Comparison of ENCODE assay signal across 16 cellular contexts in genomic region chr10:122172311-122173008, GRCh38.
A peak's percentile ranks its signal among the peaks of the same experiment; 100 is the strongest.
DNase-seq lines count a peak whose midpoint lies in the region; ATAC-seq and TF ChIP-seq lines count a peak whose summit lies in the region.
"Had no signal": no experiment of that assay in that cellular context is flagged by ENCODE, and none has a peak within 500 bp of the region (broad histone marks: within the 10 kb centered on the region; RNA-seq: fewer than 3 reads in every experiment).

No MANE protein-coding gene starts in this region.

- H3K27ac ChIP-seq in gastroesophageal sphincter (peak overlapping the region; percentile 18 to 87 (median 83)), muscle layer of colon (ENCODE audit: low read depth, low read length) (peak overlapping the region; percentile 27), transverse colon (peak overlapping the region in 3 of 4 donors; percentile 4 to 51 (median 48))

- in situ Hi-C loops in transverse colon (cut with MboI; ENCODE audit: low pct_ligation_motif_present in 1 of 4, low pct_unique_long_range_greater_than_20kb in 1 of 4, low sequenced_read_pairs in 3 of 4): no loop called here

- POLR2A ChIA-PET in WTC11 (lab: Charles Lee): interaction anchor here (1.0 to 3.1 kb wide), 3 partner anchors 9 to 86 kb away, joined by 3 to 25 read pairs (median 3); no protein-coding TSS in a partner anchor

- ATAC-seq in WTC11 (peak; percentile 21), gastroesophageal sphincter (no peak), GM18511 (IDR thresholded peaks at IDR 0.05; ENCODE audit: unreplicated experiment) (no peak)
- ATAC-seq: HepG2 had no signal

- no peak overlapping the region for H3K4me3 Mint-ChIP-seq in WTC11
- H3K4me3 Mint-ChIP-seq: activated B cell treated with CpG ODN at 0.5 μM for 24 hours, immature natural killer cell had no signal

- H3K4me1 ChIP-seq in gastroesophageal sphincter (peaks cover 3 to 96% (median 23%) of the 10 kb centered on the region in 3 donors), muscle layer of colon (ENCODE audit: insufficient read depth, low read length) (peaks cover 41% of the 10 kb centered on the region), transverse colon (peaks cover 0 to 14% (median 5%) of the 10 kb centered on the region in 4 donors)

- intact Hi-C loops in transverse colon (cut with DNase I; ENCODE audit: low total_unique reads): no loop called here

- no peaks in the 10 kb centered on the region for H3K9me3 ChIP-seq in gastroesophageal sphincter
- no peaks in the 10 kb centered on the region for H3K9me3 ChIP-seq in muscle layer of colon (ENCODE audit: low read length)
- no peaks in the 10 kb centered on the region for H3K9me3 ChIP-seq in transverse colon

- no peaks in the 10 kb centered on the region for H3K36me3 Mint-ChIP-seq in WTC11
- H3K36me3 Mint-ChIP-seq: immature natural killer cell had no signal

- no peaks in the 10 kb centered on the region for H3K36me3 ChIP-seq in gastroesophageal sphincter
- no peaks in the 10 kb centered on the region for H3K36me3 ChIP-seq in muscle layer of colon (ENCODE audit: insufficient read depth, low read length)
- H3K36me3 ChIP-seq in transverse colon: no peaks in the 10 kb centered on the region

- TF ChIP-seq POLR2A in gastroesophageal sphincter (IDR thresholded peaks at IDR 0.05): no peak
- TF ChIP-seq POLR2A in transverse colon (IDR thresholded peaks at IDR 0.05): no peak

- H3K27me3 ChIP-seq in gastroesophageal sphincter (no peaks in the 10 kb centered on the region), muscle layer of colon (ENCODE audit: control insufficient read depth in 1 of 2, insufficient read depth in 2 of 2, low read length in 2 of 2) (no peaks in the 10 kb centered on the region), transverse colon (no peaks in the 10 kb centered on the region)

- peaks cover 85% of the 10 kb centered on the region for H3K4me1 Mint-ChIP-seq in WTC11
- H3K4me1 Mint-ChIP-seq: activated B cell treated with CpG ODN at 0.5 μM for 24 hours, immature natural killer cell had no signal

- no peaks in the 10 kb centered on the region for H3K9me3 Mint-ChIP-seq in WTC11
- H3K9me3 Mint-ChIP-seq: activated B cell treated with CpG ODN at 0.5 μM for 24 hours, immature natural killer cell had no signal

- no peak for TF ChIP-seq CTCF in WTC11 (IDR thresholded peaks at IDR 0.05)
- no peak for TF ChIP-seq CTCF in gastroesophageal sphincter (IDR thresholded peaks at IDR 0.05)
- no peak for TF ChIP-seq CTCF in transverse colon (IDR thresholded peaks at IDR 0.05)

- no peak overlapping the region for H3K9ac ChIP-seq in muscle layer of colon (ENCODE audit: low read length)

- TF ChIP-seq EP300 in gastroesophageal sphincter (IDR thresholded peaks at IDR 0.05) (no peak), transverse colon (IDR thresholded peaks at IDR 0.05; ENCODE audit: low read depth) (no peak)

- H3K4me3 ChIP-seq in gastroesophageal sphincter (no peak overlapping the region), muscle layer of colon (ENCODE audit: low read depth in 1 of 2, low read length in 2 of 2) (no peak overlapping the region), transverse colon (no peak overlapping the region)

- 24 to 100% methylated on average over 2 to 6 of the region's 12 CpGs for WGBS in gastroesophageal sphincter (ENCODE audit: low coverage in 1 of 2), 2 donors
- 71 to 75% methylated on average over 5 to 12 of the region's 12 CpGs for WGBS in transverse colon (ENCODE audit: low coverage in 1 of 2), 2 donors

- no peaks in the 10 kb centered on the region for H3K27me3 Mint-ChIP-seq in WTC11 (ENCODE audit: low read depth)

- CTCF ChIA-PET in WTC11 (lab: Charles Lee): interaction anchor here (1.2 to 2.9 kb wide), 3 partner anchors 10 to 29 kb away, joined by 3 to 11 read pairs (median 5); no protein-coding TSS in a partner anchor

- peak overlapping the region; percentile 67 for H3K27ac Mint-ChIP-seq in WTC11
- H3K27ac Mint-ChIP-seq: activated B cell treated with CpG ODN at 0.5 μM for 24 hours, immature natural killer cell had no signal

- DNase-seq in WTC11 (ENCODE audit: low spot score) (no peak), transverse colon (no peak), Kasumi-1 (lab: John Stamatoyannopoulos, UW) (no peak), SIG-M5 treated with dmso at 0.1 percent for 504 hours (lab: John Stamatoyannopoulos, UW; ENCODE audit: unreplicated experiment) (no peak)
- DNase-seq: activated B cell treated with CpG ODN at 0.5 μM for 24 hours; activated effector memory CD4-positive, alpha-beta T cell treated with Interleukin-2 at 50 U/mL for 16 hours; AML-193; Calu3; immature natural killer cell; MM.1S; NCI-H187; SHP77 had no signal

TF ChIP-seq in WTC11, 78 proteins besides CTCF, POLR2A, EP300 and RAD21:
- TF ChIP-seq EMX1 (CRISPR knock-in tag; IDR thresholded peaks at IDR 0.05) (no peak), ZNF281 (CRISPR knock-in tag; IDR thresholded peaks at IDR 0.05) (no peak), ZNF263 (CRISPR knock-in tag; IDR thresholded peaks at IDR 0.05; ENCODE audit: low read depth) (peak; percentile 67; the same call in 1 of the 2 replicates)
TF ChIP-seq in WTC11: peak in this region for 1.

Comparison
In these comparisons a context has a peak if more than half of its experiments do, and no peak if none do; other contexts are left out.
1. H3K27ac ChIP-seq: peak in every context shown above with its lines; median percentile 83 in gastroesophageal sphincter; 48 in transverse colon; 27 in muscle layer of colon.